Comparison of ENCODE assay signal across 9 cellular contexts in genomic region chr21:25639922-25640670, GRCh38. TPM values are rescaled to one million over a fixed set of nuclear protein-coding genes. Genes with fewer than 3 reads are reported as not detected.
DNase-seq lines count a peak whose midpoint lies in the region; ATAC-seq, FAIRE-seq and TF ChIP-seq lines count a peak whose summit lies in the region.
"Had no signal": no experiment of that assay in that cellular context is flagged by ENCODE, and none has a peak within 500 bp of the region (broad histone marks: within the 10 kb centered on the region; RNA-seq: fewer than 3 reads in every experiment).

No MANE protein-coding gene starts in this region.

- H3K79me2 ChIP-seq in GM23248 (ENCODE audit: insufficient read depth) (no peaks in the 10 kb centered on the region), astrocyte (ENCODE audit: insufficient read depth, low read length) (no peaks in the 10 kb centered on the region)

- H3K4me2 ChIP-seq in GM23248 (ENCODE audit: unreplicated experiment): peak overlapping the region; percentile 98
- H3K4me2 ChIP-seq in astrocyte (ENCODE audit: low read length): peak overlapping the region; percentile 91

- no peak for FAIRE-seq in astrocyte (lab: Jason Lieb, UNC)
- FAIRE-seq: TTC549 had no signal

- intact Hi-C loops in sciatic nerve (cut with DNase I): no loop called here

- no peaks in the 10 kb centered on the region; the same call in 1 of the 2 replicates for H3K27me3 ChIP-seq in GM23248 (replicated peaks; ENCODE audit: insufficient read depth)
- H3K27me3 ChIP-seq in astrocyte (ENCODE audit: insufficient read depth, low read length): no peaks in the 10 kb centered on the region
- H3K27me3 ChIP-seq in iPS-15b (ENCODE audit: control insufficient read depth, insufficient read depth, low read length): peaks cover 36% of the 10 kb centered on the region

- H3K9me3 Mint-ChIP-seq in astrocyte (ENCODE audit: unreplicated experiment): peaks cover 3% of the 10 kb centered on the region

- H3K36me3 ChIP-seq in GM23248 (ENCODE audit: low read depth) (no peaks in the 10 kb centered on the region), astrocyte (ENCODE audit: insufficient read depth, low read length) (no peaks in the 10 kb centered on the region), iPS-15b (ENCODE audit: control insufficient read depth, insufficient read depth, low read length) (no peaks in the 10 kb centered on the region)

- H3K4me1 ChIP-seq in GM23248 (ENCODE audit: insufficient read depth) (peaks cover 8% of the 10 kb centered on the region; the same call in 1 of the 2 replicates), astrocyte (ENCODE audit: insufficient read depth, low read length) (peaks cover 5% of the 10 kb centered on the region), iPS-15b (ENCODE audit: control insufficient read depth, insufficient read depth, low read length) (no peaks in the 10 kb centered on the region)

- H2AFZ ChIP-seq in GM23248: peak overlapping the region; percentile 95
- peak overlapping the region; percentile 90 for H2AFZ ChIP-seq in astrocyte (ENCODE audit: low read depth, low read length)

- no peaks in the 10 kb centered on the region for H3F3A ChIP-seq in GM23248 (ENCODE audit: insufficient read depth)

- no peak for TF ChIP-seq CTCF in astrocyte (IDR thresholded peaks at IDR 0.05; ENCODE audit: insufficient read depth, low read depth, low read length)

- WGBS in GM23248 (ENCODE audit: low coverage in 1 of 2, low lambda C conversion rate in 2 of 2, missing lambda C conversion rate in 2 of 2), 2 experiments: 1% methylated on average over 41 of the region's 41 CpGs

- peak overlapping the region; percentile 56 for H3K9ac ChIP-seq in GM23248
- peak overlapping the region; percentile 77 for H3K9ac ChIP-seq in astrocyte (ENCODE audit: low read length)
- peak overlapping the region; percentile 55 for H3K9ac ChIP-seq in iPS-15b (ENCODE audit: low read depth, low read length)

- H4K20me1 ChIP-seq in GM23248 (ENCODE audit: insufficient read depth) (no peaks in the 10 kb centered on the region), astrocyte (ENCODE audit: insufficient read depth, low read length) (no peaks in the 10 kb centered on the region)

- H3K4me1 Mint-ChIP-seq in astrocyte (ENCODE audit: low read depth, unreplicated experiment): peaks cover 11% of the 10 kb centered on the region

- H3K9me3 ChIP-seq in GM23248 (ENCODE audit: low read depth) (no peaks in the 10 kb centered on the region), astrocyte (ENCODE audit: insufficient read depth, low read depth, low read length) (no peaks in the 10 kb centered on the region), iPS-15b (ENCODE audit: control insufficient read depth, insufficient read depth, low read length) (no peaks in the 10 kb centered on the region)

- no peaks in the 10 kb centered on the region for H3K36me3 Mint-ChIP-seq in astrocyte (ENCODE audit: low read depth, unreplicated experiment)

- ATAC-seq in sciatic nerve: peak; percentile 69

- peak overlapping the region; percentile 83 for H3K4me3 Mint-ChIP-seq in astrocyte (ENCODE audit: unreplicated experiment)

- H3K27ac Mint-ChIP-seq in astrocyte (ENCODE audit: unreplicated experiment): no peak overlapping the region

- H3K27ac ChIP-seq in GM23248 (no peak overlapping the region), astrocyte (ENCODE audit: low read depth, low read length) (no peak overlapping the region)

- peaks cover 11% of the 10 kb centered on the region for H3K27me3 Mint-ChIP-seq in astrocyte (ENCODE audit: low read depth, unreplicated experiment)

- in situ Hi-C loops in GM23248 (cut with MboI): no loop called here

- no peaks in the 10 kb centered on the region for H3K9me2 ChIP-seq in GM23248 (ENCODE audit: insufficient read depth)

- peak overlapping the region; percentile 54 for H3K4me3 ChIP-seq in GM08714 (ENCODE audit: low read length)
- peak overlapping the region; percentile 81 for H3K4me3 ChIP-seq in GM23248
- peak overlapping the region; percentile 60 for H3K4me3 ChIP-seq in astrocyte (ENCODE audit: insufficient read depth, low read depth, low read length)
- peak overlapping the region; percentile 75 for H3K4me3 ChIP-seq in iPS-15b (ENCODE audit: low read depth, low read length)

- DNase-seq in GM23248 (peak; percentile 32), NCI-H1930 (lab: John Stamatoyannopoulos, UW) (peak; percentile 40 to 42), astrocyte (ENCODE audit: low read depth) (no peak), sciatic nerve (ENCODE audit: low spot score) (peak; percentile 67), cerebellum (ENCODE audit: low spot score) (no peak), amniotic stem cell (lab: John Stamatoyannopoulos, UW) (no peak)

RNA-seq across cellular contexts. Expression of gene JAM2, which starts 1.0 kb away (rescaled TPM):
- 0.13 and 1.9 TPM in 2 replicates for total RNA-seq in GM23248 (2014; rRNA removed; shearing (Covaris generic))
- 1.9 TPM in 2 replicates for polyA plus RNA-seq in GM23248 (2016; fragmentation: Nextera tagmentation; extraction: Ambion mirVana)
- total RNA-seq in astrocyte: 3.7 and 7.2 TPM in 2 replicates
- total RNA-seq in sciatic nerve: 78.1 TPM
- 28.4 TPM for total RNA-seq in cerebellum

RNA-seq across cellular contexts. Expression of gene MRPL39, which starts 32.8 kb away (rescaled TPM):
- total RNA-seq in GM23248 (2014; rRNA removed; shearing (Covaris generic)): 24.4 and 26.1 TPM in 2 replicates
- polyA plus RNA-seq in GM23248 (2016; fragmentation: Nextera tagmentation; extraction: Ambion mirVana): 50.5 and 50.7 TPM in 2 replicates
- total RNA-seq in astrocyte (29.6 and 32.5 TPM in 2 replicates), sciatic nerve (18.1 TPM), cerebellum (35.0 TPM)

Comparison
In these comparisons a context has a peak if more than half of its experiments do, and no peak if none do; other contexts are left out.
1. DNase-seq: peak in GM23248 (single experiment), NCI-H1930 (2 of 2) and sciatic nerve (single experiment); none in astrocyte (single experiment), cerebellum (single experiment) and amniotic stem cell (single experiment).
2. Peak in every context shown above with its lines, with median percentiles within 50 percentile points of each other: H3K4me3 ChIP-seq and H3K9ac ChIP-seq.